In genomic region chr16:14280541-14280940, GRCh38 we compare ENCODE assay signal across 19 cellular contexts.
"Had no signal": no experiment of that assay in that cellular context is flagged by ENCODE, and none has a peak within 500 bp of the region (broad histone marks: within the 10 kb centered on the region; RNA-seq: fewer than 3 reads in every experiment).

No MANE protein-coding gene starts in this region.

- H3K27me3 ChIP-seq: dorsolateral prefrontal cortex, hepatocyte, right atrium auricular region, suprapubic skin, thyroid gland had no signal

- FAIRE-seq: urothelium cell line had no signal

- H2AFZ ChIP-seq: hepatocyte had no signal

- ATAC-seq: esophagus mucosa; left colon; stimulated activated effector memory CD8-positive, alpha-beta T cell treated with anti-CD3 and anti-CD28 coated beads, Interleukin-12 subunit alpha, Interleukin-12 subunit beta, amount 100 ng/mL, for 72 hours; stimulated activated naive CD8-positive, alpha-beta T cell treated with anti-CD3 and anti-CD28 coated beads, Interleukin-15, Interleukin-2, amounts not matched to agents 100 U/mL and 50 U/mL, for 24 hours had no signal

- H3K4me2 ChIP-seq: hepatocyte, smooth muscle cell had no signal

- H3K9me3 ChIP-seq: neutrophil, right atrium auricular region, suprapubic skin, thyroid gland had no signal

- H3K4me1 ChIP-seq: right atrium auricular region, suprapubic skin, thyroid gland had no signal

- H3K79me2 ChIP-seq: hepatocyte had no signal

- H3K36me3 ChIP-seq: neutrophil, right atrium auricular region, suprapubic skin, thyroid gland had no signal

- DNase-seq: dorsolateral prefrontal cortex; effector CD8-positive, alpha-beta T cell; foreskin fibroblast; left colon; mesendoderm; naive B cell; posterior cingulate gyrus; stimulated activated CD4-positive, alpha-beta T cell treated with anti-CD3 and anti-CD28 coated beads, Interleukin-2, amount 100 ng/mL, for 48 hours; stimulated activated naive CD8-positive, alpha-beta T cell treated with anti-CD3 and anti-CD28 coated beads, Interleukin-15, Interleukin-2, amounts not matched to agents 100 U/mL and 50 U/mL, for 24 hours; thyroid gland had no signal

- H3K4me3 ChIP-seq: coronary artery, dorsolateral prefrontal cortex, hepatocyte, right atrium auricular region, smooth muscle cell, suprapubic skin, thyroid gland had no signal

- H3K27ac ChIP-seq: coronary artery, dorsolateral prefrontal cortex, hepatocyte, neutrophil, right atrium auricular region, suprapubic skin, thyroid gland had no signal
